In the genomic region with DNA sequence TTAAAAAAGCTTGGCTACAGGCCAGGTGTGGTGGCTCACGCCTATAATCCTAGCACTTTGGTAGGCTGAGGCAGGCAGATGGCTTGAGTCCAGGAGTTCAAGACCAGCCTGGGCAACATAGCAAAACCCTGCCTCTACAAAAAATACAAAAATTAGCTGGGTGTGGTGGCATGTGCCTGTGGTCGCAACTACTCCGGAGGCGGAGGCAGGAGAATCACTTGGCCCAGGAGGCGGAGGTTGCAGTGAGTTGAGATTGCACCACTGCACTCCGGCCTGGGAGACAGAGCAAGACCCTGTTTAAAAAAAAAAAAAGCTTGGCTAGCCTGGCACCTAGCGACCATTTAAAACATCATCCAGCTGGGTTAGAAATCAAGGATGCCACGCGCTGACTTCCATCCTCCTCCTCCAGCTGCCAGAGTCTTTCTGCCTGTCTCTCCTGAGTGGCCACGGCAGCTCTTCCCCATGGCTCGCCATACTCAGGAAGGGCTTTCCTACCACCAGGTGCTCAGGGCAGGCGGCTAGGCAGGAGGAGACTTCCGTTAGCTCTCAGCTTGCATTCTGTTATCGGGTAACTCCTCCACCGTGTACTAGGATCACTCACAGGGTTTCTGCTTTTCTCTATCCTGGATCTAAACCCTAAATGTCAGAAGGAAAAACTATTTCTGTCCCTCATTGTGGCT, we compare ENCODE assay signal across 28 cellular contexts. TPM values are rescaled to one million over a fixed set of nuclear protein-coding genes. Genes with fewer than 3 reads are reported as not detected.
A peak's percentile ranks its signal among the peaks of the same experiment; 100 is the strongest.
DNase-seq lines count a peak whose midpoint lies in the region; ATAC-seq, FAIRE-seq and TF ChIP-seq lines count a peak whose summit lies in the region.
"Had no signal": no experiment of that assay in that cellular context is flagged by ENCODE, and none has a peak within 500 bp of the region (broad histone marks: within the 10 kb centered on the region; RNA-seq: fewer than 3 reads in every experiment).

No MANE protein-coding gene starts in this region.

- H3K4me3 ChIP-seq in MG63 (no peak overlapping the region), K562 (no peak overlapping the region), left lung (no peak overlapping the region)
- H3K4me3 ChIP-seq: breast epithelium, colonic mucosa, HAP-1, smooth muscle cell, upper lobe of left lung had no signal

- no peak for TF ChIP-seq EP300 in K562 (IDR thresholded peaks at IDR 0.05; ENCODE audit: low read length)

- ATAC-seq in K562, result peak; percentile 68
- ATAC-seq in left lung, result no peak
- ATAC-seq in HG03439 (IDR thresholded peaks at IDR 0.05; ENCODE audit: unreplicated experiment), result no peak
- no peak for ATAC-seq in natural killer cell treated with Interleukin-12 subunit alpha and Interleukin-12 subunit beta and Interleukin-15 and Interleukin-18, amount 100 ng/mL, for 72 hours
- ATAC-seq in HG02852 (IDR thresholded peaks at IDR 0.05; ENCODE audit: unreplicated experiment), result no peak
- ATAC-seq: effector memory CD8-positive, alpha-beta T cell; stimulated activated effector memory CD8-positive, alpha-beta T cell treated with anti-CD3 and anti-CD28 coated beads, Interleukin-12 subunit alpha, Interleukin-12 subunit beta, amount 100 ng/mL, for 72 hours had no signal

- TF ChIP-seq RAD21 in K562 (CRISPR knock-in tag; conservative IDR thresholded peaks at IDR 0.05 in 1 of 2, IDR thresholded peaks at IDR 0.05 in 1 of 2), result 0 out of 4 replicates have a peak, but pooled peaks of 1 of the 2 experiments have one; percentile 12

- no peak overlapping the region for H2AFZ ChIP-seq in K562 (ENCODE audit: low read depth, low read length)

- H3K27me3 Mint-ChIP-seq in progenitor cell of endocrine pancreas, result no peaks in the 10 kb centered on the region
- peaks cover 25 to 35% of the 10 kb centered on the region in 2 donors for H3K27me3 Mint-ChIP-seq in natural killer cell treated with Interleukin-12 subunit alpha and Interleukin-12 subunit beta and Interleukin-15 and Interleukin-18, amount 100 ng/mL, for 72 hours

- H3K36me3 ChIP-seq in MG63 (peaks cover 22% of the 10 kb centered on the region), K562 (ENCODE audit: control insufficient read depth, insufficient read depth, low read length) (no peaks in the 10 kb centered on the region), left lung (no peaks in the 10 kb centered on the region)
- H3K36me3 ChIP-seq: breast epithelium, colonic mucosa, HAP-1, upper lobe of left lung had no signal

- H3K9ac ChIP-seq in K562 (ENCODE audit: insufficient read depth in 1 of 2, low read depth in 2 of 2, low read length in 2 of 2), result no peak overlapping the region

- H3K9me1 ChIP-seq in K562 (ENCODE audit: control insufficient read depth, insufficient read depth, low read length), result no peaks in the 10 kb centered on the region

- H3K4me3 Mint-ChIP-seq in progenitor cell of endocrine pancreas (ENCODE audit: low read depth), result no peak overlapping the region
- H3K4me3 Mint-ChIP-seq in natural killer cell treated with Interleukin-12 subunit alpha and Interleukin-12 subunit beta and Interleukin-15 and Interleukin-18, amount 100 ng/mL, for 72 hours, result no peak overlapping the region
- H3K4me3 Mint-ChIP-seq: activated T-cell treated with anti-CD3 and anti-CD28 coated beads, Interleukin-2, amount 50 U/mL, for 24 hours; CD4-positive, alpha-beta T cell; effector memory CD8-positive, alpha-beta T cell; IgD-negative memory B cell; stimulated activated effector memory CD8-positive, alpha-beta T cell treated with anti-CD3 and anti-CD28 coated beads, Interleukin-12 subunit alpha, Interleukin-12 subunit beta, amount 100 ng/mL, for 72 hours had no signal

- no peaks in the 10 kb centered on the region for H3K9me3 Mint-ChIP-seq in progenitor cell of endocrine pancreas (ENCODE audit: low read depth)
- H3K9me3 Mint-ChIP-seq in natural killer cell treated with Interleukin-12 subunit alpha and Interleukin-12 subunit beta and Interleukin-15 and Interleukin-18, amount 100 ng/mL, for 72 hours, result no peaks in the 10 kb centered on the region
- H3K9me3 Mint-ChIP-seq: activated T-cell treated with anti-CD3 and anti-CD28 coated beads, Interleukin-2, amount 50 U/mL, for 24 hours; CD4-positive, alpha-beta T cell; effector memory CD8-positive, alpha-beta T cell; stimulated activated effector memory CD8-positive, alpha-beta T cell treated with anti-CD3 and anti-CD28 coated beads, Interleukin-12 subunit alpha, Interleukin-12 subunit beta, amount 100 ng/mL, for 72 hours had no signal

- H3K27ac Mint-ChIP-seq in progenitor cell of endocrine pancreas, result peak overlapping the region; percentile 20
- H3K27ac Mint-ChIP-seq in natural killer cell treated with Interleukin-12 subunit alpha and Interleukin-12 subunit beta and Interleukin-15 and Interleukin-18, amount 100 ng/mL, for 72 hours, result no peak overlapping the region
- H3K27ac Mint-ChIP-seq: activated T-cell treated with anti-CD3 and anti-CD28 coated beads, Interleukin-2, amount 50 U/mL, for 24 hours; CD4-positive, alpha-beta T cell; effector memory CD8-positive, alpha-beta T cell; IgD-negative memory B cell; stimulated activated effector memory CD8-positive, alpha-beta T cell treated with anti-CD3 and anti-CD28 coated beads, Interleukin-12 subunit alpha, Interleukin-12 subunit beta, amount 100 ng/mL, for 72 hours had no signal

- FAIRE-seq in K562 (lab: Jason Lieb, UNC), result no peak
- FAIRE-seq: RCC 7860 had no signal

- DNase-seq in MG63, result peak; percentile 6
- no peak for DNase-seq in K562 (ENCODE audit: extremely low read depth in 1 of 4, low spot score in 3 of 4)
- no peak for DNase-seq in left lung
- no peak for DNase-seq in progenitor cell of endocrine pancreas (ENCODE audit: low spot score, unreplicated experiment)
- DNase-seq in natural killer cell treated with Interleukin-12 subunit alpha and Interleukin-12 subunit beta and Interleukin-15 and Interleukin-18, amount 100 ng/mL, for 72 hours (ENCODE audit: low spot score), result no peak
- DNase-seq in NCI-H446 (lab: John Stamatoyannopoulos, UW), result no peak
- DNase-seq: activated CD4-positive, alpha-beta T cell treated with anti-CD3 and anti-CD28 coated beads for 4 hours; activated naive CD4-positive, alpha-beta T cell treated with Interleukin-2 at 50 U/mL for 16 hours; activated T-cell treated with anti-CD3 and anti-CD28 coated beads, Interleukin-2, amount 50 U/mL, for 24 hours; amygdala; CD4-positive, alpha-beta T cell; colonic mucosa; effector memory CD8-positive, alpha-beta T cell; NCI-H1436; NCI-H2107; NCI-H69; stimulated activated CD4-positive, alpha-beta T cell treated with anti-CD3 and anti-CD28 coated beads, Interleukin-2, amount 100 ng/mL, for 48 hours; upper lobe of left lung had no signal

- H3K27me3 ChIP-seq in MG63 (no peaks in the 10 kb centered on the region), K562 (ENCODE audit: control insufficient read depth in 2 of 2, insufficient read depth in 2 of 2, low read length in 2 of 2) (peaks cover 39 to 52% of the 10 kb centered on the region in 2 experiments), left lung (no peaks in the 10 kb centered on the region)
- H3K27me3 ChIP-seq: breast epithelium, colonic mucosa, upper lobe of left lung had no signal

- 9% methylated on average over 15 of the region's 15 CpGs for WGBS in K562 (ENCODE audit: insufficient coverage, low coverage, missing lambda C conversion rate)

- no peaks in the 10 kb centered on the region; the same call in 1 of the 2 replicates for H4K20me1 ChIP-seq in K562 (replicated peaks; ENCODE audit: control insufficient read depth, insufficient read depth, low read length)

- H3K36me3 Mint-ChIP-seq in progenitor cell of endocrine pancreas (ENCODE audit: insufficient read depth), result peaks cover 12% of the 10 kb centered on the region
- no peaks in the 10 kb centered on the region for H3K36me3 Mint-ChIP-seq in natural killer cell treated with Interleukin-12 subunit alpha and Interleukin-12 subunit beta and Interleukin-15 and Interleukin-18, amount 100 ng/mL, for 72 hours
- H3K36me3 Mint-ChIP-seq: stimulated activated effector memory CD8-positive, alpha-beta T cell treated with anti-CD3 and anti-CD28 coated beads, Interleukin-12 subunit alpha, Interleukin-12 subunit beta, amount 100 ng/mL, for 72 hours had no signal

- H3K79me2 ChIP-seq in K562 (ENCODE audit: control insufficient read depth, insufficient read depth, low read length), result no peaks in the 10 kb centered on the region

- H3K4me2 ChIP-seq in K562 (ENCODE audit: insufficient read depth, low read length), result no peak overlapping the region

- H3K27ac ChIP-seq in K562 (ENCODE audit: extremely low read depth, low read depth, low read length), result no peak overlapping the region
- H3K27ac ChIP-seq in left lung, result peak overlapping the region; percentile 18 to 24
- H3K27ac ChIP-seq: colonic mucosa had no signal

- 0 out of 6 replicates have a peak, but pooled peaks of 1 of the 3 experiments have one; percentile 8 for TF ChIP-seq CTCF in K562 (IDR thresholded peaks at IDR 0.05 in 2 of 3, conservative IDR thresholded peaks at IDR 0.05 in 1 of 3; ENCODE audit: insufficient read depth in 2 of 3, low read depth in 1 of 3, low read length in 3 of 3)
- TF ChIP-seq CTCF in left lung (IDR thresholded peaks at IDR 0.05), result no peak
- TF ChIP-seq CTCF in progenitor cell of endocrine pancreas (IDR thresholded peaks at IDR 0.05; ENCODE audit: unreplicated experiment), result no peak

- intact Hi-C loops in K562 (cut with micrococcal nuclease), result loop anchor here (5.0 kb wide), 2 partner anchors 78 to 118 kb away; partner anchors contain the start of gene MKRN1
- intact Hi-C loops in left lung (cut with DNase I), result no loop called here

- in situ Hi-C loops in K562 (cut with MboI), result no loop called here

- POLR2A ChIA-PET in K562 (lab: Yijun Ruan, JAX), result interaction anchor here (0.6 to 2.3 kb wide), 6 partner anchors 9 to 645 kb away, joined by 3 to 9 read pairs (median 3); no protein-coding TSS in a partner anchor

- CTCF ChIA-PET in K562 (lab: Yijun Ruan, JAX; ENCODE audit: low intra/inter-chr PET ratio), result no interaction called here

- H3K4me1 ChIP-seq in K562 (replicated peaks in 1 of 2; ENCODE audit: control insufficient read depth in 2 of 2, insufficient read depth in 2 of 2, low read length in 2 of 2) (no peaks in the 10 kb centered on the region), left lung (no peaks in the 10 kb centered on the region)
- H3K4me1 ChIP-seq: breast epithelium, colonic mucosa, upper lobe of left lung had no signal

- TF ChIP-seq POLR2A in K562 (conservative IDR thresholded peaks at IDR 0.05), result no peak

- no peaks in the 10 kb centered on the region for H3K9me3 ChIP-seq in MG63
- no peaks in the 10 kb centered on the region for H3K9me3 ChIP-seq in K562 (replicated peaks; ENCODE audit: control insufficient read depth, insufficient read depth, low read depth, low read length)
- H3K9me3 ChIP-seq in left lung, result no peaks in the 10 kb centered on the region
- H3K9me3 ChIP-seq: breast epithelium, colonic mucosa, HAP-1, upper lobe of left lung had no signal

- H3K4me1 Mint-ChIP-seq in progenitor cell of endocrine pancreas (ENCODE audit: low read depth), result peaks cover 8% of the 10 kb centered on the region
- peaks cover 5 to 9% of the 10 kb centered on the region in 2 donors for H3K4me1 Mint-ChIP-seq in natural killer cell treated with Interleukin-12 subunit alpha and Interleukin-12 subunit beta and Interleukin-15 and Interleukin-18, amount 100 ng/mL, for 72 hours (ENCODE audit: low read depth in 2 of 2)

- BruUV-seq in K562 (replicated peaks; lab: Mats Ljungman, UMichigan), result no TSS peak

RNA-seq across cellular contexts. Expression of gene DENND2A, which starts 45.0 kb away (rescaled TPM):
- 25.4 and 32.4 TPM in 2 replicates for total RNA-seq in MG63 (2014; rRNA removed; shearing (Covaris generic); ENCODE audit: low replicate concordance)
- total RNA-seq in K562 (2011; cell fraction: chromatin; rRNA removed; ENCODE audit: low replicate concordance), result not detected in 2 replicates
- total RNA-seq in K562 (2011; cell fraction: nucleolus; rRNA removed), result not detected in 2 replicates
- not detected in 2 replicates for total RNA-seq in K562 (2011; cell fraction: nucleoplasm; rRNA removed)
- total RNA-seq in K562 (2014; rRNA removed) (not detected in 2 replicates), K562 (2014; rRNA removed; fragmentation: Illumina TruSeq; extraction: Trizol) (not detected in 2 replicates), K562 (2015; rRNA removed; fragmentation: Illumina TruSeq; extraction: Trizol) (not detected in 2 replicates), K562 (2021) (0.16 TPM in 1 of 2 replicates, not detected in the other), left lung (10 to 100 TPM in 1 of 2 donors, 1 to 10 TPM in 1; 9.3 to 17.4 TPM), progenitor cell of endocrine pancreas (32.0 and 39.8 TPM in 2 replicates)
- polyA plus RNA-seq in K562 (2011; rRNA removed) (not detected in 2 replicates), K562 (2014; fragmentation: Illumina TruSeq; extraction: Trizol) (not detected in 2 replicates), K562 (2014; fragmentation: Nextera tagmentation; extraction: Ambion mirVana) (not detected), K562 (2014; rRNA removed) (not detected in 2 replicates)
- polyA plus RNA-seq in K562 (2011; cell fraction: cytosol; rRNA removed), result not detected in 2 replicates
- polyA plus RNA-seq in K562 (2011; cell fraction: nucleus; rRNA removed), result 0.18 TPM in 1 of 2 replicates, not detected in the other
- not detected in 2 replicates for polyA plus RNA-seq in K562 (2012)
- polyA minus RNA-seq in K562 (2011; rRNA and poly(A)+ RNA removed), result not detected in 2 replicates
- not detected in 2 replicates for polyA minus RNA-seq in K562 (2011; cell fraction: cytosol; rRNA and poly(A)+ RNA removed)
- not detected in 2 replicates for polyA minus RNA-seq in K562 (2011; cell fraction: nucleus; rRNA and poly(A)+ RNA removed)
- not detected for total RNA-seq in natural killer cell treated with Interleukin-12 subunit alpha and Interleukin-12 subunit beta and Interleukin-15 and Interleukin-18, amount 100 ng/mL, for 72 hours
- total RNA-seq: activated CD8-positive, alpha-beta memory T cell treated with anti-CD3 and anti-CD28 coated beads for 36 hours; CD4-positive, alpha-beta T cell; T-helper 1 cell treated with Interleukin-12 subunit alpha and Interleukin-12 subunit beta and Interleukin-4 antibody, amounts not matched to agents 30 ng/mL and 1 ng/mL, for 36 hours had no signal
- polyA plus RNA-seq: IgD-negative memory B cell had no signal

Comparison
In these comparisons a context has a peak if more than half of its experiments do, and no peak if none do; other contexts are left out.
1. RNA of gene DENND2A, which starts 45.0 kb away (total RNA-seq): 32.0 to 39.8 TPM in progenitor cell of endocrine pancreas, 25.4 to 32.4 TPM in MG63 and 9.3 to 17.4 TPM in left lung; not detected in natural killer cell treated with Interleukin-12 subunit alpha and Interleukin-12 subunit beta and Interleukin-15 and Interleukin-18, amount 100 ng/mL, for 72 hours and 0.16 TPM in K562; every median in the first group is over 4 times any median in the second.